In the genomic region with DNA sequence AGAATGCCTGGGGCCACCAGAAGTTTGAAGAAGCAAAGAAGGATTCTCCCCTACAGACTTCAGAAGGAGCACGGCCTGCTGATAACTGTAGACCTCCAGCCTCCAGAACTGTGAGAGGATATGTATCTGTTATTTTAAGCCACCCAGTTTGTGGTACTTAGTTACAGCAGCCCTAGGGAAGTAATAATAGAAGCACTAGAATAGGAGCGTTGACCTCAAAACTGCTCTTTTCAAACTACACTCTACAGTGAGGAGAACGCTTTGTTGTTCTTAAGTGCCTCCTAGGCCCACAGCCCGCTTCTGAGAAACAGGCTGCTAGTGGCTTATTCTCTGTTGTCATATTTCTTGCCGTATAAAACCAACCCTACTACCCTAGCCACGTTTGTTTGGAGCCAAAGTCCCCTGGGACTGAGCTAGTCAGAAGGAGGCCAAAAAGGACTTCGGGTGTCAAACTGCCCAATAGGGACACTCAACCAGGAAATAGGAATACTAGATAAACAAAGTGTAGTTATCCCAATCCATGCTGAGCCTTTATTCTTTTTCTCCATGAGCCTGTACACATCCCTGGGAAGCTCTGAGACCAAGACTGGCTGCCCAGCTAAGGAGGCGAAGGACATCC, we compare ENCODE assay signal across 27 cellular contexts. TPM values are rescaled to one million over a fixed set of nuclear protein-coding genes. Genes with fewer than 3 reads are reported as not detected.
DNase-seq lines count a peak whose midpoint lies in the region; ATAC-seq, FAIRE-seq and TF ChIP-seq lines count a peak whose summit lies in the region.
"Had no signal": no experiment of that assay in that cellular context is flagged by ENCODE, and none has a peak within 500 bp of the region (broad histone marks: within the 10 kb centered on the region; RNA-seq: fewer than 3 reads in every experiment).

No MANE protein-coding gene starts in this region.

- TF ChIP-seq POLR2A in gastrocnemius medialis (IDR thresholded peaks at IDR 0.05) = no peak

- WGBS in right cardiac atrium = 52% methylated on average over 8 of the region's 8 CpGs

- H3K27me3 Mint-ChIP-seq in Caco-2 (ENCODE audit: insufficient read depth, unreplicated experiment) = no peaks in the 10 kb centered on the region
- H3K27me3 Mint-ChIP-seq in activated T-helper 1 cell treated with anti-CD3 and anti-CD28 coated beads, Interleukin-12 subunit alpha, Interleukin-12 subunit beta, Interleukin-2, Interleukin-4 antibody, amounts not matched to agents 30 ng/mL and 10 ng/mL and 1 ng/mL, durations not matched to agents 14 hours and 24 hours and 36 hours (ENCODE audit: insufficient read depth) = peaks cover 6% of the 10 kb centered on the region
- H3K27me3 Mint-ChIP-seq: activated naive CD8-positive, alpha-beta T cell treated with anti-CD3 and anti-CD28 coated beads for 36 hours; memory B cell; naive thymus-derived CD4-positive, alpha-beta T cell had no signal

- H3K9me3 Mint-ChIP-seq in Caco-2 (ENCODE audit: unreplicated experiment) = peaks cover 17% of the 10 kb centered on the region
- H3K9me3 Mint-ChIP-seq in activated T-helper 1 cell treated with anti-CD3 and anti-CD28 coated beads, Interleukin-12 subunit alpha, Interleukin-12 subunit beta, Interleukin-2, Interleukin-4 antibody, amounts not matched to agents 30 ng/mL and 10 ng/mL and 1 ng/mL, durations not matched to agents 14 hours and 24 hours and 36 hours = no peaks in the 10 kb centered on the region
- H3K9me3 Mint-ChIP-seq: activated naive CD8-positive, alpha-beta T cell treated with anti-CD3 and anti-CD28 coated beads for 36 hours; memory B cell; naive thymus-derived CD4-positive, alpha-beta T cell had no signal

- FAIRE-seq in kidney (lab: Jason Lieb, UNC) = no peak
- FAIRE-seq: A549, keratinocyte, TTC549 had no signal

- no peak overlapping the region for H3K9ac ChIP-seq in kidney (ENCODE audit: low read length in 2 of 2)
- H3K9ac ChIP-seq: BLaER1 had no signal

- no peak overlapping the region for H3K4me3 Mint-ChIP-seq in Caco-2 (ENCODE audit: unreplicated experiment)
- H3K4me3 Mint-ChIP-seq in activated T-helper 1 cell treated with anti-CD3 and anti-CD28 coated beads, Interleukin-12 subunit alpha, Interleukin-12 subunit beta, Interleukin-2, Interleukin-4 antibody, amounts not matched to agents 30 ng/mL and 10 ng/mL and 1 ng/mL, durations not matched to agents 14 hours and 24 hours and 36 hours = no peak overlapping the region
- H3K4me3 Mint-ChIP-seq: activated naive CD8-positive, alpha-beta T cell treated with anti-CD3 and anti-CD28 coated beads for 36 hours; memory B cell; naive thymus-derived CD4-positive, alpha-beta T cell had no signal

- no TSS peak for BruUV-seq in Caco-2 (replicated peaks; lab: Mats Ljungman, UMichigan)

- ATAC-seq in right cardiac atrium (peak; percentile 73 to 83), gastrocnemius medialis (peak in 1 of 2 donors; percentile 41)
- ATAC-seq: A549; naive thymus-derived CD4-positive, alpha-beta T cell had no signal

- CTCF ChIA-PET in HEK293 (lab: Yijun Ruan, JAX) = interaction anchor here (1.1 kb wide), 1 partner anchor 140 kb away, joined by 3 read pairs; no protein-coding TSS in a partner anchor
- CTCF ChIA-PET in Caco-2 (lab: Charles Lee) = no interaction called here

- H3K4me3 ChIP-seq in HEK293 (ENCODE audit: low read depth, low read length) (no peak overlapping the region), coronary artery (no peak overlapping the region), right cardiac atrium (ENCODE audit: low read length) (no peak overlapping the region), gastrocnemius medialis (no peak overlapping the region), Caco-2 (ENCODE audit: low read depth, low read length) (no peak overlapping the region), kidney (ENCODE audit: low read length in 2 of 2) (no peak overlapping the region)
- H3K4me3 ChIP-seq: A549, BLaER1, colonic mucosa, ovary, upper lobe of left lung had no signal

- H3K27ac Mint-ChIP-seq in Caco-2 (ENCODE audit: unreplicated experiment) = no peak overlapping the region
- no peak overlapping the region for H3K27ac Mint-ChIP-seq in activated T-helper 1 cell treated with anti-CD3 and anti-CD28 coated beads, Interleukin-12 subunit alpha, Interleukin-12 subunit beta, Interleukin-2, Interleukin-4 antibody, amounts not matched to agents 30 ng/mL and 10 ng/mL and 1 ng/mL, durations not matched to agents 14 hours and 24 hours and 36 hours
- H3K27ac Mint-ChIP-seq: activated naive CD8-positive, alpha-beta T cell treated with anti-CD3 and anti-CD28 coated beads for 36 hours; memory B cell; naive thymus-derived CD4-positive, alpha-beta T cell had no signal

- in situ Hi-C loops in gastrocnemius medialis (cut with MboI; ENCODE audit: low sequenced_read_pairs in 4 of 4) = no loop called here

- H3K36me3 Mint-ChIP-seq in Caco-2 (ENCODE audit: insufficient read depth, unreplicated experiment) = no peaks in the 10 kb centered on the region
- H3K36me3 Mint-ChIP-seq in activated T-helper 1 cell treated with anti-CD3 and anti-CD28 coated beads, Interleukin-12 subunit alpha, Interleukin-12 subunit beta, Interleukin-2, Interleukin-4 antibody, amounts not matched to agents 30 ng/mL and 10 ng/mL and 1 ng/mL, durations not matched to agents 14 hours and 24 hours and 36 hours (ENCODE audit: low read depth) = no peaks in the 10 kb centered on the region
- H3K36me3 Mint-ChIP-seq: activated naive CD8-positive, alpha-beta T cell treated with anti-CD3 and anti-CD28 coated beads for 36 hours; memory B cell had no signal

- POLR2A ChIA-PET in HEK293 (lab: Yijun Ruan, JAX) (no interaction called here), Caco-2 (lab: Charles Lee) (no interaction called here)

- intact Hi-C loops in right cardiac atrium (cut with DNase I) = no loop called here
- intact Hi-C loops in gastrocnemius medialis (cut with DNase I; ENCODE audit: low total_unique reads) = no loop called here
- intact Hi-C loops in Caco-2 (cut with micrococcal nuclease; ENCODE audit: unreplicated experiment) = no loop called here
- intact Hi-C loops in activated T-helper 1 cell treated with anti-CD3 and anti-CD28 coated beads, Interleukin-12 subunit alpha, Interleukin-12 subunit beta, Interleukin-2, Interleukin-4 antibody, amounts not matched to agents 30 ng/mL and 10 ng/mL and 1 ng/mL, durations not matched to agents 14 hours and 24 hours and 36 hours (cut with micrococcal nuclease) = no loop called here
- intact Hi-C loops in kidney (cut with DNase I) = no loop called here

- H3K27me3 ChIP-seq in right cardiac atrium (ENCODE audit: control insufficient read depth, insufficient read depth) (no peaks in the 10 kb centered on the region), gastrocnemius medialis (no peaks in the 10 kb centered on the region), Caco-2 (replicated peaks; ENCODE audit: control insufficient read depth, insufficient read depth, low read length) (no peaks in the 10 kb centered on the region)
- H3K27me3 ChIP-seq: BLaER1, colonic mucosa, ovary, upper lobe of left lung had no signal

- H3K27ac ChIP-seq in HEK293 (ENCODE audit: extremely low read depth, low read depth, low read length) (no peak overlapping the region), coronary artery (peak overlapping the region; percentile 79 to 87), right cardiac atrium (ENCODE audit: low read length) (peak overlapping the region; percentile 87), gastrocnemius medialis (peak overlapping the region; percentile 2 to 60 (median 20)), kidney (ENCODE audit: low read depth in 2 of 2, low read length in 2 of 2) (no peak overlapping the region)
- H3K27ac ChIP-seq: A549, BLaER1, colonic mucosa, ovary, upper lobe of left lung had no signal

- H3K9me3 ChIP-seq in HEK293 (ENCODE audit: control insufficient read depth, insufficient read depth, low read depth, low read length) (no peaks in the 10 kb centered on the region), right cardiac atrium (ENCODE audit: control insufficient read depth, low read length) (no peaks in the 10 kb centered on the region), gastrocnemius medialis (no peaks in the 10 kb centered on the region), Caco-2 (no peaks in the 10 kb centered on the region), kidney (ENCODE audit: control insufficient read depth in 1 of 2, low read length in 2 of 2) (no peaks in the 10 kb centered on the region)
- H3K9me3 ChIP-seq: A549, BLaER1, colonic mucosa, ovary, upper lobe of left lung had no signal

- H3K36me3 ChIP-seq in HEK293 (ENCODE audit: control insufficient read depth in 2 of 2, insufficient read depth in 1 of 2, low read length in 2 of 2) (no peaks in the 10 kb centered on the region), gastrocnemius medialis (no peaks in the 10 kb centered on the region), Caco-2 (ENCODE audit: control insufficient read depth, insufficient read depth, low read length) (no peaks in the 10 kb centered on the region), kidney (ENCODE audit: control insufficient read depth in 1 of 2, insufficient read depth in 2 of 2, low read length in 2 of 2) (no peaks in the 10 kb centered on the region)
- H3K36me3 ChIP-seq: BLaER1, colonic mucosa, ovary, upper lobe of left lung had no signal

- TF ChIP-seq CTCF in HEK293 (tag by site-specific recombination; IDR thresholded peaks at IDR 0.05) (no peak), coronary artery (IDR thresholded peaks at IDR 0.05) (no peak), gastrocnemius medialis (IDR thresholded peaks at IDR 0.05 in 4 of 5, conservative IDR thresholded peaks at IDR 0.05 in 1 of 5) (no peak), Caco-2 (IDR thresholded peaks at IDR 0.05; ENCODE audit: insufficient read depth in 1 of 2, low read depth in 1 of 2, low read length in 1 of 2, severe bottlenecking in 1 of 2, unreplicated experiment in 1 of 2) (no peak), kidney (IDR thresholded peaks at IDR 0.05; ENCODE audit: borderline replicate concordance, extremely low read depth, insufficient read depth) (no peak)

- DNase-seq in coronary artery (ENCODE audit: low spot score) (no peak), right cardiac atrium (no peak), gastrocnemius medialis (no peak), Caco-2 (no peak), RKO (ENCODE audit: low spot score) (no peak), kidney (no peak)
- no peak for DNase-seq in activated T-helper 1 cell treated with anti-CD3 and anti-CD28 coated beads, Interleukin-12 subunit alpha, Interleukin-12 subunit beta, Interleukin-2, Interleukin-4 antibody, amounts not matched to agents 30 ng/mL and 10 ng/mL and 1 ng/mL, durations not matched to agents 14 hours and 24 hours and 36 hours (ENCODE audit: low spot score)
- DNase-seq: activated naive CD8-positive, alpha-beta T cell treated with anti-CD3 and anti-CD28 coated beads for 36 hours; Calu3; colonic mucosa; EL; HCEC 1CT; Kasumi-1; naive thymus-derived CD4-positive, alpha-beta T cell; NCI-H1092; NCI-H2029 treated with DMSO at 0.1 percent for 48 hours; NCI-H526; ovary; SHP77; stimulated activated naive CD4-positive, alpha-beta T cell treated with Interleukin-2 at 50 U/mL for 16 hours; upper lobe of left lung had no signal

- no peaks in the 10 kb centered on the region for H3K4me1 ChIP-seq in HEK293 (ENCODE audit: control insufficient read depth, insufficient read depth, low read length)
- peaks cover 1% of the 10 kb centered on the region for H3K4me1 ChIP-seq in right cardiac atrium (ENCODE audit: control insufficient read depth, insufficient read depth, low read length)
- H3K4me1 ChIP-seq in gastrocnemius medialis = peaks cover 5 to 16% of the 10 kb centered on the region in 2 donors
- H3K4me1 ChIP-seq in Caco-2 = peaks cover 21% of the 10 kb centered on the region
- H3K4me1 ChIP-seq in kidney (ENCODE audit: control insufficient read depth in 1 of 2, insufficient read depth in 1 of 2, low read depth in 1 of 2, low read length in 2 of 2) = no peaks in the 10 kb centered on the region
- H3K4me1 ChIP-seq: A549, BLaER1, colonic mucosa, upper lobe of left lung had no signal

- peaks cover 33% of the 10 kb centered on the region for H3K4me1 Mint-ChIP-seq in Caco-2 (ENCODE audit: low read depth, unreplicated experiment)
- no peaks in the 10 kb centered on the region for H3K4me1 Mint-ChIP-seq in activated T-helper 1 cell treated with anti-CD3 and anti-CD28 coated beads, Interleukin-12 subunit alpha, Interleukin-12 subunit beta, Interleukin-2, Interleukin-4 antibody, amounts not matched to agents 30 ng/mL and 10 ng/mL and 1 ng/mL, durations not matched to agents 14 hours and 24 hours and 36 hours (ENCODE audit: low read depth)
- H3K4me1 Mint-ChIP-seq: activated naive CD8-positive, alpha-beta T cell treated with anti-CD3 and anti-CD28 coated beads for 36 hours; memory B cell; naive thymus-derived CD4-positive, alpha-beta T cell had no signal

RNA-seq across cellular contexts. Expression of a gene that starts 38.5 kb away (rescaled TPM):
- total RNA-seq in right cardiac atrium (10 to 100 TPM; 26.2 to 38.6 (median 29.7) TPM), gastrocnemius medialis (10 to 100 TPM; 21.0 to 32.1 (median 21.3) TPM), Caco-2 (2022) (82.3 and 86.5 TPM in 2 replicates), kidney (31.4 TPM)
- polyA plus RNA-seq in right cardiac atrium (6.2 TPM), kidney (ENCODE audit: insufficient read depth, low read depth, low replicate concordance) (4.6 TPM)
- 13.1 and 13.7 TPM in 2 replicates for total RNA-seq in activated T-helper 1 cell treated with anti-CD3 and anti-CD28 coated beads, Interleukin-12 subunit alpha, Interleukin-12 subunit beta, Interleukin-2, Interleukin-4 antibody, amounts not matched to agents 30 ng/mL and 10 ng/mL and 1 ng/mL, durations not matched to agents 14 hours and 24 hours and 36 hours

Comparison
In these comparisons a context has a peak if more than half of its experiments do, and no peak if none do; other contexts are left out.
1. H3K27ac ChIP-seq: peak in coronary artery (2 of 2), right cardiac atrium (single experiment) and gastrocnemius medialis (4 of 4); none in HEK293 (single experiment) and kidney (0 of 2).